Comparison of ENCODE assay signal across 11 cellular contexts in genomic region chr10:82856953-82857352, GRCh38.
"Had no signal": no experiment of that assay in that cellular context is flagged by ENCODE, and none has a peak within 500 bp of the region (broad histone marks: within the 10 kb centered on the region; RNA-seq: fewer than 3 reads in every experiment).

No MANE protein-coding gene starts in this region.

- FAIRE-seq: H1, H54 had no signal

- H3K4me3 Mint-ChIP-seq: GM23338, H9, HFFc6 had no signal

- H3K27ac Mint-ChIP-seq: GM23338, H9, HFFc6 had no signal

- H3K27ac ChIP-seq: GM23248 had no signal

- H3K9ac ChIP-seq: GM23248 had no signal

- ATAC-seq: GM23338, HCT116 had no signal

- H3K9me3 ChIP-seq: HAP-1 had no signal

- DNase-seq: GM23248, GOT3, H7, H9, HCEC 1CT, HFFc6 had no signal

- H3K4me3 ChIP-seq: GM23248, GM23338, HAP-1 had no signal

- H3K4me1 ChIP-seq: HAP-1 had no signal

- H2AFZ ChIP-seq: GM23248, GM23338 had no signal

- H3K4me2 ChIP-seq: GM23338 had no signal

- H3K36me3 ChIP-seq: HAP-1 had no signal

- H3K9me3 Mint-ChIP-seq: GM23338, H9, HFFc6 had no signal
